1 cellular context compared by ENCODE assay signal in the genomic region with DNA sequence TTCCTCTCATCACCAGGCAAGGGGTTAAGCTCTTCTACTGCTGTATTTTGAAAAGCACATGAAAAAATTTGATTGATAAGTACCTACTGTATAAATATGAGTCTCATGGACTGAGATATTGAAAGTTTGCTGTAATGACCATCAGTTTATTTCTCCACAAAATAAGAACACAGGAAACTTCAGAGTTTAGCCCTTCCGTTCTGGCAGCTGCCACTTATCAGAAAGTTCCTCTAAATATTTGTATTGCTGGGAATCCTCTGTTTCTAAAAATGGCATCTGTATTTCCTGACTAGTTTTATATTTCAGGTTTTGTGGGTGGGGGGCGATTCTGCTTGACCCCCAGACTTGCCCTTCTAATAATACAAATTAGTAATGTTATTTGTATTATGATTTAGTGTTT.
TF ChIP-seq lines count a peak whose summit lies in the region.

No MANE protein-coding gene starts in this region.

TF ChIP-seq in WTC11, 78 proteins besides CTCF, POLR2A, EP300 and RAD21 (continued from another document):
- TF ChIP-seq, protein P1, sequence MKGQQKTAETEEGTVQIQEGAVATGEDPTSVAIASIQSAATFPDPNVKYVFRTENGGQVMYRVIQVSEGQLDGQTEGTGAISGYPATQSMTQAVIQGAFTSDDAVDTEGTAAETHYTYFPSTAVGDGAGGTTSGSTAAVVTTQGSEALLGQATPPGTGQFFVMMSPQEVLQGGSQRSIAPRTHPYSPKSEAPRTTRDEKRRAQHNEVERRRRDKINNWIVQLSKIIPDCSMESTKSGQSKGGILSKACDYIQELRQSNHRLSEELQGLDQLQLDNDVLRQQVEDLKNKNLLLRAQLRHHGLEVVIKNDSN (CRISPR knock-in tag; IDR thresholded peaks at IDR 0.05), result no peak
- TF ChIP-seq KAT7 (CRISPR knock-in tag; IDR thresholded peaks at IDR 0.05; ENCODE audit: borderline replicate concordance) (no peak), NR1H2 (CRISPR knock-in tag; IDR thresholded peaks at IDR 0.05) (no peak), SMAD3 (CRISPR knock-in tag; IDR thresholded peaks at IDR 0.05; ENCODE audit: borderline replicate concordance) (no peak), ZNF121 (CRISPR knock-in tag; IDR thresholded peaks at IDR 0.05) (no peak), TCF7 (CRISPR knock-in tag; IDR thresholded peaks at IDR 0.05; ENCODE audit: low read depth) (no peak), NFE2L1 (CRISPR knock-in tag; IDR thresholded peaks at IDR 0.05) (no peak)
- TF ChIP-seq, protein P2, sequence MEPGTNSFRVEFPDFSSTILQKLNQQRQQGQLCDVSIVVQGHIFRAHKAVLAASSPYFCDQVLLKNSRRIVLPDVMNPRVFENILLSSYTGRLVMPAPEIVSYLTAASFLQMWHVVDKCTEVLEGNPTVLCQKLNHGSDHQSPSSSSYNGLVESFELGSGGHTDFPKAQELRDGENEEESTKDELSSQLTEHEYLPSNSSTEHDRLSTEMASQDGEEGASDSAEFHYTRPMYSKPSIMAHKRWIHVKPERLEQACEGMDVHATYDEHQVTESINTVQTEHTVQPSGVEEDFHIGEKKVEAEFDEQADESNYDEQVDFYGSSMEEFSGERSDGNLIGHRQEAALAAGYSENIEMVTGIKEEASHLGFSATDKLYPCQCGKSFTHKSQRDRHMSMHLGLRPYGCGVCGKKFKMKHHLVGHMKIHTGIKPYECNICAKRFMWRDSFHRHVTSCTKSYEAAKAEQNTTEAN (CRISPR knock-in tag; IDR thresholded peaks at IDR 0.05), result no peak
- TF ChIP-seq, protein P3, sequence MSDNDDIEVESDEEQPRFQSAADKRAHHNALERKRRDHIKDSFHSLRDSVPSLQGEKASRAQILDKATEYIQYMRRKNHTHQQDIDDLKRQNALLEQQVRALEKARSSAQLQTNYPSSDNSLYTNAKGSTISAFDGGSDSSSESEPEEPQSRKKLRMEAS (CRISPR knock-in tag; IDR thresholded peaks at IDR 0.05), result no peak
- TF ChIP-seq, protein P4, sequence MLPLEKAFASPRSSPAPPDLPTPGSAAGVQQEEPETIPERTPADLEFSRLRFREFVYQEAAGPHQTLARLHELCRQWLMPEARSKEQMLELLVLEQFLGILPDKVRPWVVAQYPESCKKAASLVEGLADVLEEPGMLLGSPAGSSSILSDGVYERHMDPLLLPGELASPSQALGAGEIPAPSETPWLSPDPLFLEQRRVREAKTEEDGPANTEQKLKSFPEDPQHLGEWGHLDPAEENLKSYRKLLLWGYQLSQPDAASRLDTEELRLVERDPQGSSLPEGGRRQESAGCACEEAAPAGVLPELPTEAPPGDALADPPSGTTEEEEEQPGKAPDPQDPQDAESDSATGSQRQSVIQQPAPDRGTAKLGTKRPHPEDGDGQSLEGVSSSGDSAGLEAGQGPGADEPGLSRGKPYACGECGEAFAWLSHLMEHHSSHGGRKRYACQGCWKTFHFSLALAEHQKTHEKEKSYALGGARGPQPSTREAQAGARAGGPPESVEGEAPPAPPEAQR (CRISPR knock-in tag; IDR thresholded peaks at IDR 0.05), result no peak
- TF ChIP-seq, protein P5, sequence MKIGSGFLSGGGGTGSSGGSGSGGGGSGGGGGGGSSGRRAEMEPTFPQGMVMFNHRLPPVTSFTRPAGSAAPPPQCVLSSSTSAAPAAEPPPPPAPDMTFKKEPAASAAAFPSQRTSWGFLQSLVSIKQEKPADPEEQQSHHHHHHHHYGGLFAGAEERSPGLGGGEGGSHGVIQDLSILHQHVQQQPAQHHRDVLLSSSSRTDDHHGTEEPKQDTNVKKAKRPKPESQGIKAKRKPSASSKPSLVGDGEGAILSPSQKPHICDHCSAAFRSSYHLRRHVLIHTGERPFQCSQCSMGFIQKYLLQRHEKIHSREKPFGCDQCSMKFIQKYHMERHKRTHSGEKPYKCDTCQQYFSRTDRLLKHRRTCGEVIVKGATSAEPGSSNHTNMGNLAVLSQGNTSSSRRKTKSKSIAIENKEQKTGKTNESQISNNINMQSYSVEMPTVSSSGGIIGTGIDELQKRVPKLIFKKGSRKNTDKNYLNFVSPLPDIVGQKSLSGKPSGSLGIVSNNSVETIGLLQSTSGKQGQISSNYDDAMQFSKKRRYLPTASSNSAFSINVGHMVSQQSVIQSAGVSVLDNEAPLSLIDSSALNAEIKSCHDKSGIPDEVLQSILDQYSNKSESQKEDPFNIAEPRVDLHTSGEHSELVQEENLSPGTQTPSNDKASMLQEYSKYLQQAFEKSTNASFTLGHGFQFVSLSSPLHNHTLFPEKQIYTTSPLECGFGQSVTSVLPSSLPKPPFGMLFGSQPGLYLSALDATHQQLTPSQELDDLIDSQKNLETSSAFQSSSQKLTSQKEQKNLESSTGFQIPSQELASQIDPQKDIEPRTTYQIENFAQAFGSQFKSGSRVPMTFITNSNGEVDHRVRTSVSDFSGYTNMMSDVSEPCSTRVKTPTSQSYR (CRISPR knock-in tag; IDR thresholded peaks at IDR 0.05), result no peak
- TF ChIP-seq, protein P6, sequence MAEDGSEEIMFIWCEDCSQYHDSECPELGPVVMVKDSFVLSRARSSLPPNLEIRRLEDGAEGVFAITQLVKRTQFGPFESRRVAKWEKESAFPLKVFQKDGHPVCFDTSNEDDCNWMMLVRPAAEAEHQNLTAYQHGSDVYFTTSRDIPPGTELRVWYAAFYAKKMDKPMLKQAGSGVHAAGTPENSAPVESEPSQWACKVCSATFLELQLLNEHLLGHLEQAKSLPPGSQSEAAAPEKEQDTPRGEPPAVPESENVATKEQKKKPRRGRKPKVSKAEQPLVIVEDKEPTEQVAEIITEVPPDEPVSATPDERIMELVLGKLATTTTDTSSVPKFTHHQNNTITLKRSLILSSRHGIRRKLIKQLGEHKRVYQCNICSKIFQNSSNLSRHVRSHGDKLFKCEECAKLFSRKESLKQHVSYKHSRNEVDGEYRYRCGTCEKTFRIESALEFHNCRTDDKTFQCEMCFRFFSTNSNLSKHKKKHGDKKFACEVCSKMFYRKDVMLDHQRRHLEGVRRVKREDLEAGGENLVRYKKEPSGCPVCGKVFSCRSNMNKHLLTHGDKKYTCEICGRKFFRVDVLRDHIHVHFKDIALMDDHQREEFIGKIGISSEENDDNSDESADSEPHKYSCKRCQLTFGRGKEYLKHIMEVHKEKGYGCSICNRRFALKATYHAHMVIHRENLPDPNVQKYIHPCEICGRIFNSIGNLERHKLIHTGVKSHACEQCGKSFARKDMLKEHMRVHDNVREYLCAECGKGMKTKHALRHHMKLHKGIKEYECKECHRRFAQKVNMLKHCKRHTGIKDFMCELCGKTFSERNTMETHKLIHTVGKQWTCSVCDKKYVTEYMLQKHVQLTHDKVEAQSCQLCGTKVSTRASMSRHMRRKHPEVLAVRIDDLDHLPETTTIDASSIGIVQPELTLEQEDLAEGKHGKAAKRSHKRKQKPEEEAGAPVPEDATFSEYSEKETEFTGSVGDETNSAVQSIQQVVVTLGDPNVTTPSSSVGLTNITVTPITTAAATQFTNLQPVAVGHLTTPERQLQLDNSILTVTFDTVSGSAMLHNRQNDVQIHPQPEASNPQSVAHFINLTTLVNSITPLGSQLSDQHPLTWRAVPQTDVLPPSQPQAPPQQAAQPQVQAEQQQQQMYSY (CRISPR knock-in tag; IDR thresholded peaks at IDR 0.05), result no peak
- TF ChIP-seq, protein P7, sequence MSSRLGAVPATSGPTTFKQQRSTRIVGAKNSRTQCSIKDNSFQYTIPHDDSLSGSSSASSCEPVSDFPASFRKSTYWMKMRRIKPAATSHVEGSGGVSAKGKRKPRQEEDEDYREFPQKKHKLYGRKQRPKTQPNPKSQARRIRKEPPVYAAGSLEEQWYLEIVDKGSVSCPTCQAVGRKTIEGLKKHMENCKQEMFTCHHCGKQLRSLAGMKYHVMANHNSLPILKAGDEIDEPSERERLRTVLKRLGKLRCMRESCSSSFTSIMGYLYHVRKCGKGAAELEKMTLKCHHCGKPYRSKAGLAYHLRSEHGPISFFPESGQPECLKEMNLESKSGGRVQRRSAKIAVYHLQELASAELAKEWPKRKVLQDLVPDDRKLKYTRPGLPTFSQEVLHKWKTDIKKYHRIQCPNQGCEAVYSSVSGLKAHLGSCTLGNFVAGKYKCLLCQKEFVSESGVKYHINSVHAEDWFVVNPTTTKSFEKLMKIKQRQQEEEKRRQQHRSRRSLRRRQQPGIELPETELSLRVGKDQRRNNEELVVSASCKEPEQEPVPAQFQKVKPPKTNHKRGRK (CRISPR knock-in tag; IDR thresholded peaks at IDR 0.05; ENCODE audit: borderline replicate concordance), result no peak
- TF ChIP-seq, protein P8, sequence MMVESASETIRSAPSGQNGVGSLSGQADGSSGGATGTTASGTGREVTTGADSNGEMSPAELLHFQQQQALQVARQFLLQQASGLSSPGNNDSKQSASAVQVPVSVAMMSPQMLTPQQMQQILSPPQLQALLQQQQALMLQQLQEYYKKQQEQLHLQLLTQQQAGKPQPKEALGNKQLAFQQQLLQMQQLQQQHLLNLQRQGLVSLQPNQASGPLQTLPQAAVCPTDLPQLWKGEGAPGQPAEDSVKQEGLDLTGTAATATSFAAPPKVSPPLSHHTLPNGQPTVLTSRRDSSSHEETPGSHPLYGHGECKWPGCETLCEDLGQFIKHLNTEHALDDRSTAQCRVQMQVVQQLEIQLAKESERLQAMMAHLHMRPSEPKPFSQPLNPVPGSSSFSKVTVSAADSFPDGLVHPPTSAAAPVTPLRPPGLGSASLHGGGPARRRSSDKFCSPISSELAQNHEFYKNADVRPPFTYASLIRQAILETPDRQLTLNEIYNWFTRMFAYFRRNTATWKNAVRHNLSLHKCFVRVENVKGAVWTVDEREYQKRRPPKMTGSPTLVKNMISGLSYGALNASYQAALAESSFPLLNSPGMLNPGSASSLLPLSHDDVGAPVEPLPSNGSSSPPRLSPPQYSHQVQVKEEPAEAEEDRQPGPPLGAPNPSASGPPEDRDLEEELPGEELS (CRISPR knock-in tag; IDR thresholded peaks at IDR 0.05), result no peak
- TF ChIP-seq, protein P9, sequence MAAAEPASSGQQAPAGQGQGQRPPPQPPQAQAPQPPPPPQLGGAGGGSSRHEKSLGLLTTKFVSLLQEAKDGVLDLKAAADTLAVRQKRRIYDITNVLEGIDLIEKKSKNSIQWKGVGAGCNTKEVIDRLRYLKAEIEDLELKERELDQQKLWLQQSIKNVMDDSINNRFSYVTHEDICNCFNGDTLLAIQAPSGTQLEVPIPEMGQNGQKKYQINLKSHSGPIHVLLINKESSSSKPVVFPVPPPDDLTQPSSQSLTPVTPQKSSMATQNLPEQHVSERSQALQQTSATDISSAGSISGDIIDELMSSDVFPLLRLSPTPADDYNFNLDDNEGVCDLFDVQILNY (CRISPR knock-in tag; IDR thresholded peaks at IDR 0.05), result no peak
- TF ChIP-seq, protein P10, sequence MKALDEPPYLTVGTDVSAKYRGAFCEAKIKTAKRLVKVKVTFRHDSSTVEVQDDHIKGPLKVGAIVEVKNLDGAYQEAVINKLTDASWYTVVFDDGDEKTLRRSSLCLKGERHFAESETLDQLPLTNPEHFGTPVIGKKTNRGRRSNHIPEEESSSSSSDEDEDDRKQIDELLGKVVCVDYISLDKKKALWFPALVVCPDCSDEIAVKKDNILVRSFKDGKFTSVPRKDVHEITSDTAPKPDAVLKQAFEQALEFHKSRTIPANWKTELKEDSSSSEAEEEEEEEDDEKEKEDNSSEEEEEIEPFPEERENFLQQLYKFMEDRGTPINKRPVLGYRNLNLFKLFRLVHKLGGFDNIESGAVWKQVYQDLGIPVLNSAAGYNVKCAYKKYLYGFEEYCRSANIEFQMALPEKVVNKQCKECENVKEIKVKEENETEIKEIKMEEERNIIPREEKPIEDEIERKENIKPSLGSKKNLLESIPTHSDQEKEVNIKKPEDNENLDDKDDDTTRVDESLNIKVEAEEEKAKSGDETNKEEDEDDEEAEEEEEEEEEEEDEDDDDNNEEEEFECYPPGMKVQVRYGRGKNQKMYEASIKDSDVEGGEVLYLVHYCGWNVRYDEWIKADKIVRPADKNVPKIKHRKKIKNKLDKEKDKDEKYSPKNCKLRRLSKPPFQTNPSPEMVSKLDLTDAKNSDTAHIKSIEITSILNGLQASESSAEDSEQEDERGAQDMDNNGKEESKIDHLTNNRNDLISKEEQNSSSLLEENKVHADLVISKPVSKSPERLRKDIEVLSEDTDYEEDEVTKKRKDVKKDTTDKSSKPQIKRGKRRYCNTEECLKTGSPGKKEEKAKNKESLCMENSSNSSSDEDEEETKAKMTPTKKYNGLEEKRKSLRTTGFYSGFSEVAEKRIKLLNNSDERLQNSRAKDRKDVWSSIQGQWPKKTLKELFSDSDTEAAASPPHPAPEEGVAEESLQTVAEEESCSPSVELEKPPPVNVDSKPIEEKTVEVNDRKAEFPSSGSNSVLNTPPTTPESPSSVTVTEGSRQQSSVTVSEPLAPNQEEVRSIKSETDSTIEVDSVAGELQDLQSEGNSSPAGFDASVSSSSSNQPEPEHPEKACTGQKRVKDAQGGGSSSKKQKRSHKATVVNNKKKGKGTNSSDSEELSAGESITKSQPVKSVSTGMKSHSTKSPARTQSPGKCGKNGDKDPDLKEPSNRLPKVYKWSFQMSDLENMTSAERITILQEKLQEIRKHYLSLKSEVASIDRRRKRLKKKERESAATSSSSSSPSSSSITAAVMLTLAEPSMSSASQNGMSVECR (CRISPR knock-in tag; IDR thresholded peaks at IDR 0.05; ENCODE audit: borderline replicate concordance), result no peak
